Comparison of ENCODE assay signal across 32 cellular contexts in genomic region chr7:38542156-38542555, GRCh38.
DNase-seq lines count a peak whose midpoint lies in the region; ATAC-seq, FAIRE-seq and TF ChIP-seq lines count a peak whose summit lies in the region.
"Had no signal": no experiment of that assay in that cellular context is flagged by ENCODE, and none has a peak within 500 bp of the region (broad histone marks: within the 10 kb centered on the region; RNA-seq: fewer than 3 reads in every experiment).

No MANE protein-coding gene starts in this region.

- no peak overlapping the region for H3K27ac Mint-ChIP-seq in activated naive CD4-positive, alpha-beta T cell treated with anti-CD3 and anti-CD28 coated beads, Interleukin-2, amount 50 U/mL, for 72 hours
- H3K27ac Mint-ChIP-seq: activated CD4-positive, alpha-beta memory T cell treated with anti-CD3 and anti-CD28 coated beads for 36 hours; activated naive CD8-positive, alpha-beta T cell; dendritic cell treated with granulocyte-macrophage colony-stimulating factor and Interleukin-4, amounts not matched to agents 40 ng/mL and 50 ng/mL, for 4 days; GM23338; IgD-negative memory B cell; naive thymus-derived CD8-positive, alpha-beta T cell; T-cell had no signal

- H3K9me3 ChIP-seq in pancreas, result no peaks in the 10 kb centered on the region
- H3K9me3 ChIP-seq: BLaER1 treated with 17β-estradiol and CSF1 and Interleukin-3, amounts not matched to agents 10 nM and 100 nM; SJSA1; stomach; thyroid gland had no signal

- DNase-seq in DMS 273 (lab: John Stamatoyannopoulos, UW; ENCODE audit: unreplicated experiment), result peak; percentile 34
- no peak for DNase-seq in DMS 273 treated with DMSO at 0.1 percent for 48 hours (lab: John Stamatoyannopoulos, UW)
- peak; percentile 49 for DNase-seq in HFF-Myc (ENCODE audit: extremely low read depth, low read depth)
- peak; percentile 62 for DNase-seq in dedifferentiated amniotic fluid mesenchymal stem cell (ENCODE audit: extremely low spot score)
- no peak for DNase-seq in pancreas
- no peak for DNase-seq in activated naive CD4-positive, alpha-beta T cell treated with anti-CD3 and anti-CD28 coated beads, Interleukin-2, amount 50 U/mL, for 72 hours (ENCODE audit: low spot score in 2 of 2)
- no peak for DNase-seq in lower leg skin (ENCODE audit: low spot score in 2 of 2)
- DNase-seq: activated CD4-positive, alpha-beta memory T cell treated with anti-CD3 and anti-CD28 coated beads for 36 hours; activated CD8-positive, alpha-beta memory T cell treated with anti-CD3 and anti-CD28 coated beads, Interleukin-2, amount 50 U/mL, for 4 hours; aorta; central memory CD4-positive, alpha-beta T cell; DMS79; left ventricle myocardium superior; midbrain; naive thymus-derived CD8-positive, alpha-beta T cell; NCI-H774; small intestine; stimulated activated CD4-positive, alpha-beta T cell treated with anti-CD3 and anti-CD28 coated beads, Interleukin-2, amount 100 ng/mL, for 24 hours; stomach; T-cell; thyroid gland had no signal

- no peaks in the 10 kb centered on the region for H3K36me3 ChIP-seq in pancreas
- H3K36me3 ChIP-seq: BLaER1 treated with 17β-estradiol and CSF1 and Interleukin-3, amounts not matched to agents 10 nM and 100 nM; SJSA1; stomach; thyroid gland had no signal

- no peaks in the 10 kb centered on the region for H3K4me1 ChIP-seq in pancreas
- H3K4me1 ChIP-seq: BLaER1 treated with 17β-estradiol and CSF1 and Interleukin-3, amounts not matched to agents 10 nM and 100 nM; SJSA1; stomach; thyroid gland had no signal

- no peak for FAIRE-seq in pancreas (lab: Jason Lieb, UNC)
- FAIRE-seq: GM12892, keratinocyte, small intestine had no signal

- ATAC-seq in pancreas (peak in 3 of 4 donors; percentile 11 to 53 (median 12)), HG03378 (IDR thresholded peaks at IDR 0.05; ENCODE audit: unreplicated experiment) (no peak)
- ATAC-seq in activated naive CD4-positive, alpha-beta T cell treated with anti-CD3 and anti-CD28 coated beads, Interleukin-2, amount 50 U/mL, for 72 hours, result no peak
- ATAC-seq: activated CD4-positive, CD25-positive, alpha-beta regulatory T cell treated with anti-CD3 and anti-CD28 coated beads, Interleukin-2, amount 50 U/mL, for 24 hours; GM23338; naive thymus-derived CD8-positive, alpha-beta T cell; T-cell had no signal

- no peak for TF ChIP-seq POLR2A in lower leg skin (IDR thresholded peaks at IDR 0.05)

- H3K27ac ChIP-seq in pancreas, result no peak overlapping the region
- H3K27ac ChIP-seq: 22Rv1; BLaER1 treated with 17β-estradiol and CSF1 and Interleukin-3, amounts not matched to agents 10 nM and 100 nM; SJSA1; stomach; thyroid gland had no signal

- no peaks in the 10 kb centered on the region for H3K9me3 Mint-ChIP-seq in activated naive CD4-positive, alpha-beta T cell treated with anti-CD3 and anti-CD28 coated beads, Interleukin-2, amount 50 U/mL, for 72 hours
- H3K9me3 Mint-ChIP-seq: activated CD4-positive, alpha-beta memory T cell treated with anti-CD3 and anti-CD28 coated beads for 36 hours; dendritic cell treated with granulocyte-macrophage colony-stimulating factor and Interleukin-4, amounts not matched to agents 40 ng/mL and 50 ng/mL, for 4 days; GM23338; naive thymus-derived CD8-positive, alpha-beta T cell; T-cell had no signal

- H3K4me3 ChIP-seq in HFF-Myc (replicated peaks; ENCODE audit: low read depth, low read length) (no peak overlapping the region), pancreas (no peak overlapping the region), lower leg skin (ENCODE audit: low read depth, poor library complexity, severe bottlenecking) (no peak overlapping the region)
- H3K4me3 ChIP-seq: BLaER1 treated with 17β-estradiol and CSF1 and Interleukin-3, amounts not matched to agents 10 nM and 100 nM; GM23338; SJSA1; stomach; thyroid gland had no signal

- no peaks in the 10 kb centered on the region for H3K27me3 ChIP-seq in pancreas
- H3K27me3 ChIP-seq: BLaER1 treated with 17β-estradiol and CSF1 and Interleukin-3, amounts not matched to agents 10 nM and 100 nM; SJSA1; stomach; thyroid gland had no signal

- intact Hi-C loops in pancreas (cut with DNase I) (no loop called here), lower leg skin (cut with DNase I; ENCODE audit: low total_unique reads) (no loop called here)

- no peak for TF ChIP-seq CTCF in HFF-Myc (IDR thresholded peaks at IDR 0.05; ENCODE audit: low read depth, low read length, missing control alignments)
- no peak for TF ChIP-seq CTCF in pancreas (IDR thresholded peaks at IDR 0.05)
- TF ChIP-seq CTCF in lower leg skin (IDR thresholded peaks at IDR 0.05), result no peak

- no peaks in the 10 kb centered on the region for H3K36me3 Mint-ChIP-seq in activated naive CD4-positive, alpha-beta T cell treated with anti-CD3 and anti-CD28 coated beads, Interleukin-2, amount 50 U/mL, for 72 hours
- H3K36me3 Mint-ChIP-seq: activated CD4-positive, alpha-beta memory T cell treated with anti-CD3 and anti-CD28 coated beads for 36 hours; activated naive CD8-positive, alpha-beta T cell; IgD-negative memory B cell; naive thymus-derived CD8-positive, alpha-beta T cell; T-cell had no signal

- 57 to 73% methylated on average over 2 of the region's 2 CpGs for WGBS in pancreas, 2 donors
- 54 to 64% methylated on average over 2 of the region's 2 CpGs for WGBS in lower leg skin, 2 donors

Comparison
In these comparisons a context has a peak if more than half of its experiments do, and no peak if none do; other contexts are left out.
1. DNase-seq: peak in DMS 273 (single experiment), HFF-Myc (single experiment) and dedifferentiated amniotic fluid mesenchymal stem cell (single experiment); none in DMS 273 treated with DMSO at 0.1 percent for 48 hours (single experiment), pancreas (0 of 6), activated naive CD4-positive, alpha-beta T cell treated with anti-CD3 and anti-CD28 coated beads, Interleukin-2, amount 50 U/mL, for 72 hours (0 of 2) and lower leg skin (0 of 2).
2. ATAC-seq: peak in pancreas (3 of 4); none in HG03378 (single experiment) and activated naive CD4-positive, alpha-beta T cell treated with anti-CD3 and anti-CD28 coated beads, Interleukin-2, amount 50 U/mL, for 72 hours (0 of 2).